3 cellular contexts compared by ENCODE assay signal in the genomic region with DNA sequence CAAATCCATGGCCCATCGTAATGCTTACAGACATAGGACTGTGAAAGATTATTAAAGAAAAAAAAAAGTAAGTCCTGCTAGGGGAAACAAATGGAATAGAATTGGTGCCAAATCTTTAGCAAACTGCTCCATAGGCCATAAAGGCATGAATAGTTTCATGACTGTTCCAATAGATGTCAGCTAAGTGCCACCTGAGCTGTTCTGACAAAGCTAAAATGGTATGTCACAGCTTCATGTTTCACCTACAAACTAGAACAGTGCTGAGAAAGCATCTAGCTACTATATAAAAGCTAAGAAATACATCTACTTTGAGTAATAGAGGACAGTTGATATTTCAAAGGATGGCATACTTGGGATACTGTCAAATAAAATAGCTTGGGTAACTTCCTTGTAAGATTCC.
"Had no signal": no experiment of that assay in that cellular context is flagged by ENCODE, and none has a peak within 500 bp of the region (broad histone marks: within the 10 kb centered on the region; RNA-seq: fewer than 3 reads in every experiment).

No MANE protein-coding gene starts in this region.

- ATAC-seq: GM12878 had no signal

- DNase-seq: GDM1, GF-D8 had no signal

- H3K4me3 ChIP-seq: GM12878 had no signal
